In genomic region chr17:29573558-29573870, GRCh38 we compare ENCODE assay signal across 1 cellular context.
TF ChIP-seq lines count a peak whose summit lies in the region.

No MANE protein-coding gene starts in this region.

TF ChIP-seq in HepG2, 621 proteins besides CTCF, POLR2A, EP300 and RAD21:
- TF ChIP-seq RBFOX2 (IDR thresholded peaks at IDR 0.05; ENCODE audit: low read depth, low read length) (0 out of 2 replicates have a peak, but pooled peaks have one; percentile 3), SRF (IDR thresholded peaks at IDR 0.05; ENCODE audit: low read depth, low read length) (no peak), TBX2 (CRISPR knock-in tag; IDR thresholded peaks at IDR 0.05; ENCODE audit: borderline replicate concordance) (no peak), ZNF460 (CRISPR knock-in tag; IDR thresholded peaks at IDR 0.05; ENCODE audit: borderline replicate concordance) (no peak), SPEN (CRISPR knock-in tag; IDR thresholded peaks at IDR 0.05; ENCODE audit: low read depth) (no peak), ZNF883 (CRISPR knock-in tag; IDR thresholded peaks at IDR 0.05; ENCODE audit: not compliant biosample characterization) (no peak), KLF11 (CRISPR knock-in tag; IDR thresholded peaks at IDR 0.05) (no peak), ZHX1 (CRISPR knock-in tag; IDR thresholded peaks at IDR 0.05; ENCODE audit: low read depth) (no peak), POLR2G (IDR thresholded peaks at IDR 0.05; ENCODE audit: low read depth, low read length) (peak; percentile 26)
